In the genomic region with DNA sequence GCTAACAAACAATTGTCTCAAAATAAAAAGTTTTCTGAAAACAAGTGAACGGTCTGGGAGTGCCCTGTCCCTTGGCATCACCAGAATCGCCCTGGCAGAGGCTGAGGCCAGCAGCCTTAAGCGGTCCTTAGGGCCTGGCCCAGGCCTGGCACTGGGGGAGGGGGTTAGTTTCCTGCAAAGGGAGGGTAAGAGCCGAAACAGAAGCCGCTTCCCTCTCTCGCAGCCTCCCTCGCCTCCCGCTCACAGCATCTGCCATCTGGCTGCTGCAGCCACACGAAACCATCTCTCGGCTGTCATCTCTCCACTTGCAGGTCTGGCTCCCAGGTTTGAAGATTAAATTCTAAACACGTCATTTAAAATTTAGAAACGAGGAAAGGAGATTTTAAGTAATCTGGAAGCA, we compare ENCODE assay signal across 1 cellular context.
TF ChIP-seq lines count a peak whose summit lies in the region.

No MANE protein-coding gene starts in this region.

TF ChIP-seq in GM23338, 12 proteins besides CTCF, POLR2A, EP300 and RAD21 (continued from another document):
- no peak for TF ChIP-seq ZNF462 (CRISPR knock-in tag; IDR thresholded peaks at IDR 0.05)
- TF ChIP-seq, protein P1, sequence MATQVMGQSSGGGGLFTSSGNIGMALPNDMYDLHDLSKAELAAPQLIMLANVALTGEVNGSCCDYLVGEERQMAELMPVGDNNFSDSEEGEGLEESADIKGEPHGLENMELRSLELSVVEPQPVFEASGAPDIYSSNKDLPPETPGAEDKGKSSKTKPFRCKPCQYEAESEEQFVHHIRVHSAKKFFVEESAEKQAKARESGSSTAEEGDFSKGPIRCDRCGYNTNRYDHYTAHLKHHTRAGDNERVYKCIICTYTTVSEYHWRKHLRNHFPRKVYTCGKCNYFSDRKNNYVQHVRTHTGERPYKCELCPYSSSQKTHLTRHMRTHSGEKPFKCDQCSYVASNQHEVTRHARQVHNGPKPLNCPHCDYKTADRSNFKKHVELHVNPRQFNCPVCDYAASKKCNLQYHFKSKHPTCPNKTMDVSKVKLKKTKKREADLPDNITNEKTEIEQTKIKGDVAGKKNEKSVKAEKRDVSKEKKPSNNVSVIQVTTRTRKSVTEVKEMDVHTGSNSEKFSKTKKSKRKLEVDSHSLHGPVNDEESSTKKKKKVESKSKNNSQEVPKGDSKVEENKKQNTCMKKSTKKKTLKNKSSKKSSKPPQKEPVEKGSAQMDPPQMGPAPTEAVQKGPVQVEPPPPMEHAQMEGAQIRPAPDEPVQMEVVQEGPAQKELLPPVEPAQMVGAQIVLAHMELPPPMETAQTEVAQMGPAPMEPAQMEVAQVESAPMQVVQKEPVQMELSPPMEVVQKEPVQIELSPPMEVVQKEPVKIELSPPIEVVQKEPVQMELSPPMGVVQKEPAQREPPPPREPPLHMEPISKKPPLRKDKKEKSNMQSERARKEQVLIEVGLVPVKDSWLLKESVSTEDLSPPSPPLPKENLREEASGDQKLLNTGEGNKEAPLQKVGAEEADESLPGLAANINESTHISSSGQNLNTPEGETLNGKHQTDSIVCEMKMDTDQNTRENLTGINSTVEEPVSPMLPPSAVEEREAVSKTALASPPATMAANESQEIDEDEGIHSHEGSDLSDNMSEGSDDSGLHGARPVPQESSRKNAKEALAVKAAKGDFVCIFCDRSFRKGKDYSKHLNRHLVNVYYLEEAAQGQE (IDR thresholded peaks at IDR 0.05; ENCODE audit: unreplicated experiment): no peak
- TF ChIP-seq ZNF331 (CRISPR knock-in tag; IDR thresholded peaks at IDR 0.05; ENCODE audit: low read depth): no peak
- TF ChIP-seq ZNF114 (CRISPR knock-in tag; IDR thresholded peaks at IDR 0.05): no peak
- TF ChIP-seq NANOG (IDR thresholded peaks at IDR 0.05; ENCODE audit: borderline replicate concordance): no peak
- no peak for TF ChIP-seq CREB1 (CRISPR knock-in tag; IDR thresholded peaks at IDR 0.05; ENCODE audit: low read depth)
- no peak for TF ChIP-seq EZH2phosphoT487 (IDR thresholded peaks at IDR 0.05; ENCODE audit: unreplicated experiment)
- no peak for TF ChIP-seq POLR2AphosphoS5 (IDR thresholded peaks at IDR 0.05; ENCODE audit: low read depth)
- TF ChIP-seq JUNB (IDR thresholded peaks at IDR 0.05; ENCODE audit: unreplicated experiment): no peak
- no peak for TF ChIP-seq EZH2 (IDR thresholded peaks at IDR 0.05; ENCODE audit: low read depth, unreplicated experiment)
- no peak for TF ChIP-seq STAT1 (IDR thresholded peaks at IDR 0.05; ENCODE audit: unreplicated experiment)
